ENCODE assay signal across 9 cellular contexts in genomic region chr4:85929926-85930325, GRCh38.
DNase-seq lines count a peak whose midpoint lies in the region; ATAC-seq and TF ChIP-seq lines count a peak whose summit lies in the region.
"Had no signal": no experiment of that assay in that cellular context is flagged by ENCODE, and none has a peak within 500 bp of the region (broad histone marks: within the 10 kb centered on the region; RNA-seq: fewer than 3 reads in every experiment).

No MANE protein-coding gene starts in this region.

- peak overlapping the region; percentile 89 for H3K4me2 ChIP-seq in Loucy (ENCODE audit: low read depth, low read length, poor library complexity, severe bottlenecking)

- TF ChIP-seq CTCF in Loucy (conservative IDR thresholded peaks at IDR 0.05; ENCODE audit: low read length) (no peak), endodermal cell (conservative IDR thresholded peaks at IDR 0.05) (no peak), natural killer cell (IDR thresholded peaks at IDR 0.05) (no peak)

- H3K4me3 Mint-ChIP-seq in endodermal cell, result no peak overlapping the region
- no peak overlapping the region for H3K4me3 Mint-ChIP-seq in natural killer cell

- peak; percentile 60 for DNase-seq in DMS53 (lab: John Stamatoyannopoulos, UW)
- DNase-seq in endodermal cell, result peak; percentile 65
- DNase-seq in natural killer cell, result no peak
- no peak for DNase-seq in NK-92 treated with Interleukin-12 subunit alpha and Interleukin-12 subunit beta, amount 100 ng/mL, for 24 hours (lab: John Stamatoyannopoulos, UW)

- ATAC-seq in HG02884 (IDR thresholded peaks at IDR 0.05; ENCODE audit: unreplicated experiment) (no peak), HG02870 (IDR thresholded peaks at IDR 0.05; ENCODE audit: unreplicated experiment) (no peak), natural killer cell (no peak)
- ATAC-seq: T-cell had no signal

- H3K9me3 ChIP-seq in Loucy (ENCODE audit: insufficient read depth, low read depth, low read length) (no peaks in the 10 kb centered on the region), endodermal cell (ENCODE audit: control insufficient read depth, low read length) (no peaks in the 10 kb centered on the region), neuron (ENCODE audit: low read length) (no peaks in the 10 kb centered on the region)

- H3K27ac Mint-ChIP-seq in endodermal cell (peak overlapping the region; percentile 32), natural killer cell (no peak overlapping the region)
- H3K27ac Mint-ChIP-seq: T-cell had no signal

- peak overlapping the region; percentile 23; the same call in 1 of the 2 replicates for H2AFZ ChIP-seq in Loucy (ENCODE audit: low read length)
- H2AFZ ChIP-seq in neuron (ENCODE audit: low read depth, low read length), result peak overlapping the region; percentile 74

- H3K4me1 Mint-ChIP-seq in endodermal cell (peaks cover 38% of the 10 kb centered on the region), natural killer cell (peaks cover 0 to 6% of the 10 kb centered on the region in 2 donors)

- H3K36me3 ChIP-seq in Loucy (ENCODE audit: insufficient read depth, low read length), result no peaks in the 10 kb centered on the region
- peaks cover 8% of the 10 kb centered on the region for H3K36me3 ChIP-seq in endodermal cell (ENCODE audit: control insufficient read depth, insufficient read depth, low read length)
- no peaks in the 10 kb centered on the region for H3K36me3 ChIP-seq in neuron (ENCODE audit: insufficient read depth, low read length)

- H3K27ac ChIP-seq in endodermal cell (ENCODE audit: low read depth, low read length), result peak overlapping the region; percentile 50

- H3K27me3 Mint-ChIP-seq in endodermal cell (ENCODE audit: insufficient read depth), result no peaks in the 10 kb centered on the region
- no peaks in the 10 kb centered on the region for H3K27me3 Mint-ChIP-seq in natural killer cell (ENCODE audit: low read depth in 2 of 2)

- H3K4me3 ChIP-seq in Loucy (ENCODE audit: low read length, poor library complexity, severe bottlenecking) (peak overlapping the region; percentile 72), endodermal cell (ENCODE audit: low read length) (no peak overlapping the region), neuron (ENCODE audit: low read length) (peak overlapping the region; percentile 46)

- H3K36me3 Mint-ChIP-seq in endodermal cell (ENCODE audit: low read depth), result peaks cover 35% of the 10 kb centered on the region
- no peaks in the 10 kb centered on the region for H3K36me3 Mint-ChIP-seq in natural killer cell
- H3K36me3 Mint-ChIP-seq: T-cell had no signal

- no peaks in the 10 kb centered on the region for H3K9me3 Mint-ChIP-seq in endodermal cell
- peaks cover 0 to 6% of the 10 kb centered on the region in 2 donors for H3K9me3 Mint-ChIP-seq in natural killer cell
- H3K9me3 Mint-ChIP-seq: T-cell had no signal

- WGBS in endodermal cell (ENCODE audit: insufficient coverage in 1 of 2, insufficient read length in 1 of 2), 2 experiments, result 56% methylated on average over 10 of the region's 10 CpGs; no CpG with 5 or more reads in 1 of the 2 experiments

- H3K27me3 ChIP-seq in Loucy (ENCODE audit: insufficient read depth, low read length, poor library complexity, severe bottlenecking), result no peaks in the 10 kb centered on the region
- no peaks in the 10 kb centered on the region for H3K27me3 ChIP-seq in endodermal cell (ENCODE audit: control insufficient read depth, insufficient read depth, low read length, poor library complexity, severe bottlenecking)
- H3K27me3 ChIP-seq in neuron (ENCODE audit: insufficient read depth, low read length), result no peaks in the 10 kb centered on the region

- H3K4me1 ChIP-seq in Loucy (ENCODE audit: insufficient read depth, low read length, poor library complexity, severe bottlenecking), result peaks cover 58% of the 10 kb centered on the region
- H3K4me1 ChIP-seq in endodermal cell (ENCODE audit: control insufficient read depth, insufficient read depth, low read length), result peaks cover 20% of the 10 kb centered on the region
- peaks cover 38% of the 10 kb centered on the region for H3K4me1 ChIP-seq in neuron (ENCODE audit: insufficient read depth, low read length)

- H3K9ac ChIP-seq in Loucy (ENCODE audit: low read depth, low read length, poor library complexity, severe bottlenecking), result peak overlapping the region; percentile 56
- no peak overlapping the region for H3K9ac ChIP-seq in endodermal cell (ENCODE audit: extremely low read depth, low read length, poor library complexity, severe bottlenecking)

- H3K9me2 ChIP-seq in Loucy (replicated peaks; ENCODE audit: low read depth, low read length), result no peaks in the 10 kb centered on the region

- H3F3A ChIP-seq in Loucy (ENCODE audit: low read depth), result no peaks in the 10 kb centered on the region

- intact Hi-C loops in natural killer cell (cut with micrococcal nuclease), result no loop called here

- no peaks in the 10 kb centered on the region for H3K79me2 ChIP-seq in Loucy (ENCODE audit: insufficient read depth, low read length)

- no peaks in the 10 kb centered on the region for H4K20me1 ChIP-seq in Loucy (ENCODE audit: insufficient read depth, low read length, poor library complexity, severe bottlenecking)

Comparison
In these comparisons a context has a peak if more than half of its experiments do, and no peak if none do; other contexts are left out.
1. DNase-seq: peak in DMS53 (single experiment) and endodermal cell (single experiment); none in natural killer cell (single experiment) and NK-92 treated with Interleukin-12 subunit alpha and Interleukin-12 subunit beta, amount 100 ng/mL, for 24 hours (single experiment).